In the genomic region with DNA sequence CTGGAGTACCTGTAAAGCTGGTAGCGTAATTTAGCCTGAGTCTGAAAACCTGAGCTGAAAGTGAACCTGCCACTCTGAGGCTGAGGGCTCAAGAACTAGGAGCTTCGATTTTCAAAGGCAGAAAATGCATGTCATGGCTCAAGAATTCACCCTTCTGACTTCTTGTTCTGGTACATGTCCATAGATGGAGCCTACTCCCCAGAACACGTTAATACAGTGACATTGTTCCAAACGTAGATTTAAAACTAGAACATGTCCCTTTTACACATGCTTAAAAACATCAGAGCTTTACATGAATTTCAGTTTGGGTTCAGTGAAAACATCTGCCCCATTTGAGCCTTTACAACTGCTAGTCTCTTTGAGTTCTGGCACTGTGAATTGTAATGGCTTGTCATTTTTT, we compare ENCODE assay signal across 1 cellular context.
TF ChIP-seq lines count a peak whose summit lies in the region.

No MANE protein-coding gene starts in this region.

TF ChIP-seq in K562, 482 proteins besides CTCF, POLR2A, EP300 and RAD21 (continued from another document):
- TF ChIP-seq, protein P1, sequence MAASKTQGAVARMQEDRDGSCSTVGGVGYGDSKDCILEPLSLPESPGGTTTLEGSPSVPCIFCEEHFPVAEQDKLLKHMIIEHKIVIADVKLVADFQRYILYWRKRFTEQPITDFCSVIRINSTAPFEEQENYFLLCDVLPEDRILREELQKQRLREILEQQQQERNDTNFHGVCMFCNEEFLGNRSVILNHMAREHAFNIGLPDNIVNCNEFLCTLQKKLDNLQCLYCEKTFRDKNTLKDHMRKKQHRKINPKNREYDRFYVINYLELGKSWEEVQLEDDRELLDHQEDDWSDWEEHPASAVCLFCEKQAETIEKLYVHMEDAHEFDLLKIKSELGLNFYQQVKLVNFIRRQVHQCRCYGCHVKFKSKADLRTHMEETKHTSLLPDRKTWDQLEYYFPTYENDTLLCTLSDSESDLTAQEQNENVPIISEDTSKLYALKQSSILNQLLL (CRISPR knock-in tag; IDR thresholded peaks at IDR 0.05; ENCODE audit: borderline replicate concordance): no peak
- TF ChIP-seq GTF3C2 (IDR thresholded peaks at IDR 0.05; ENCODE audit: borderline replicate concordance, extremely low read depth, insufficient read length): no peak
